ENCODE assay signal across 1 cellular context in the genomic region with DNA sequence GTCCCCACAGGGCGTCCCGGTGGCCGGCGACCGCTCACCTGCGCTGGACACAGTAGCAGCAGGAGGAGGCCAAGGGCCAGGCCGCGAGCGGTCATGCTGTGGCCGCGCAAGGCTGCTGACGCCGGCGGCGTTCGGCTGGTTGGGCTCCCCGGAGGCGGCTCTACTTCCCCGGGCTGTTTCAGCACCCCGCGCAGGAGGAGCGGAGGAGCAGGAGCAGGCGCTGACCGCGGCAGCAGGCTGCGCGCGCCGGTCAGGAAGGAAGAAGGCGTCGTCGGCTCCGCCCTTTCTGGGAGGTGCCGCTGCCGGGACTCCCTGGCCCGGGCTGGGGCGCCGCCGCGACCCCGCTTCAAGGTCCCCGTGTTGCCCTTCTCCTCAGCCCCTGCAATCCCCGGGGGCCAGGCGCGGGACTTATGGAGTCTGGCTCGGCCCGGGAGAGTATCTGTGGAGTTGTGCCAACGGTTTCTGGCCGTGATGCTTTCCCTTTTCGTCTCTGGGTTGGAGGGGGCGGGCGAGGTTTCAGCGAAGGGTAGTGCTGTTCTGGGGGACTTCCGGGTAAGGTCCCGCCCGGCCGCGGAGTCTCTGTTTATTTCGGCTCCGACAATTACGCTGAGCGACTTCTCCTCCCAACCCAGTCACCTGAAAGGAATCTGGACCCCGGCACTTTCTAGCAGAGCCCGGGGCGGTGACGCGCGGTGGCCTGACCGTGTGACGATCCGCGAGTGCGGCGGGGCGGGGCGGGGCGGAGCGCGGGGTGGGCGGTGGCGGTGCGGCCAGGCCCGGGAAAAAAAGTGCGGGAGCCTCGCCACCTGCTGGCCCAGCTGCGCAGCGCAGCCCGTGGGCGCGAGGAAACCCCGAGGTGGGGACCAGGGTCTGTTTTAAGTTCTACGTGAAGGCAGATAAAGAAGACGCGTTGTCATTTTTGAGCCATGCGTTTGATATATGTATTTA.
TF ChIP-seq lines count a peak whose summit lies in the region.

A gene (minus strand): TSS at position 258 of the 948 bp plus-strand sequence. CDS start 163 bp downstream, at position 95.

TF ChIP-seq in K562, 482 proteins besides CTCF, POLR2A, EP300 and RAD21 (continued from another document and continues in another):
- TF ChIP-seq, protein P1, sequence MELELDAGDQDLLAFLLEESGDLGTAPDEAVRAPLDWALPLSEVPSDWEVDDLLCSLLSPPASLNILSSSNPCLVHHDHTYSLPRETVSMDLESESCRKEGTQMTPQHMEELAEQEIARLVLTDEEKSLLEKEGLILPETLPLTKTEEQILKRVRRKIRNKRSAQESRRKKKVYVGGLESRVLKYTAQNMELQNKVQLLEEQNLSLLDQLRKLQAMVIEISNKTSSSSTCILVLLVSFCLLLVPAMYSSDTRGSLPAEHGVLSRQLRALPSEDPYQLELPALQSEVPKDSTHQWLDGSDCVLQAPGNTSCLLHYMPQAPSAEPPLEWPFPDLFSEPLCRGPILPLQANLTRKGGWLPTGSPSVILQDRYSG (tag; conservative IDR thresholded peaks at IDR 0.05; ENCODE audit: low read depth), result no peak
- TF ChIP-seq ZNF75A (CRISPR knock-in tag; IDR thresholded peaks at IDR 0.05) (0 out of 2 replicates have a peak, but pooled peaks have one; percentile 37), ARID1B (IDR thresholded peaks at IDR 0.05) (no peak), CXXC5 (CRISPR knock-in tag; IDR thresholded peaks at IDR 0.05) (peak; percentile 62), HSF4 (CRISPR knock-in tag; IDR thresholded peaks at IDR 0.05; ENCODE audit: borderline replicate concordance) (no peak), NONO (IDR thresholded peaks at IDR 0.05; ENCODE audit: low read depth in 2 of 2, low read length in 1 of 2) (0 out of 4 replicates have a peak, but pooled peaks of 1 of the 2 experiments have one; percentile 34), RBM25 (IDR thresholded peaks at IDR 0.05; ENCODE audit: low read depth, low read length, severe bottlenecking) (no peak), ZNF79 (CRISPR knock-in tag; IDR thresholded peaks at IDR 0.05; ENCODE audit: low read depth) (no peak), ESRRB (CRISPR knock-in tag; IDR thresholded peaks at IDR 0.05; ENCODE audit: borderline replicate concordance) (no peak), RBBP5 (IDR thresholded peaks at IDR 0.05; ENCODE audit: borderline replicate concordance, insufficient read depth, low read length, poor library complexity, severe bottlenecking) (peak; percentile 92), GABPB2 (CRISPR knock-in tag; conservative IDR thresholded peaks at IDR 0.05) (no peak), NR2C2 (CRISPR knock-in tag; IDR thresholded peaks at IDR 0.05) (no peak), NR2C2 (tag; IDR thresholded peaks at IDR 0.05) (peak; percentile 60; the same call in 1 of the 2 replicates), XRCC4 (IDR thresholded peaks at IDR 0.05; ENCODE audit: extremely low read depth, insufficient read depth, insufficient read length) (no peak), MAFF (IDR thresholded peaks at IDR 0.05; ENCODE audit: low read length) (no peak), TOE1 (IDR thresholded peaks at IDR 0.05; ENCODE audit: borderline replicate concordance) (peak; percentile 54; the same call in 1 of the 2 replicates), TOE1 (CRISPR knock-in tag; IDR thresholded peaks at IDR 0.05; ENCODE audit: borderline replicate concordance, low read depth) (0 out of 2 replicates have a peak, but pooled peaks have one; percentile 47), ASH1L (IDR thresholded peaks at IDR 0.05; ENCODE audit: borderline replicate concordance, low read depth, partially characterized antibody) (peak; percentile 11), ZNF124 (CRISPR knock-in tag; IDR thresholded peaks at IDR 0.05) (no peak), ZFPM2 (CRISPR knock-in tag; IDR thresholded peaks at IDR 0.05) (peak; percentile 25; the same call in 1 of the 2 replicates), GABPB1 (CRISPR knock-in tag; IDR thresholded peaks at IDR 0.05) (peak; percentile 57; the same call in 1 of the 2 replicates), BRD9 (IDR thresholded peaks at IDR 0.05; ENCODE audit: low read depth, partially characterized antibody) (peak; percentile 44), ELF2 (CRISPR knock-in tag; IDR thresholded peaks at IDR 0.05) (peak; percentile 77), ZNF384 (IDR thresholded peaks at IDR 0.05; ENCODE audit: low read depth, low read length) (peak; percentile 69), SRSF1 (IDR thresholded peaks at IDR 0.05; ENCODE audit: low read depth, low read length) (0 out of 2 replicates have a peak, but pooled peaks have one; percentile 68), TBL1XR1 (IDR thresholded peaks at IDR 0.05; ENCODE audit: low read length in 2 of 2) (0 out of 4 replicates have a peak, but pooled peaks of 1 of the 2 experiments have one; percentile 20), NCOA6 (IDR thresholded peaks at IDR 0.05) (0 out of 2 replicates have a peak, but pooled peaks have one; percentile 10), FOSL1 (tag; conservative IDR thresholded peaks at IDR 0.05) (no peak; the same call in 1 of the 2 replicates), BHLHE40 (IDR thresholded peaks at IDR 0.05; ENCODE audit: low read length) (peak; percentile 56; the same call in 1 of the 2 replicates), ZC3H11A (IDR thresholded peaks at IDR 0.05; ENCODE audit: low read depth, low read length) (0 out of 2 replicates have a peak, but pooled peaks have one; percentile 23), TEAD4 (IDR thresholded peaks at IDR 0.05; ENCODE audit: low read length) (0 out of 2 replicates have a peak, but pooled peaks have one; percentile 19), TEAD4 (CRISPR knock-in tag; IDR thresholded peaks at IDR 0.05; ENCODE audit: borderline replicate concordance) (no peak; the same call in 1 of the 2 replicates), POLR2B (IDR thresholded peaks at IDR 0.05; ENCODE audit: low read depth, partially characterized antibody) (peak; percentile 90), PML (IDR thresholded peaks at IDR 0.05; ENCODE audit: low read length) (peak; percentile 44; the same call in 1 of the 2 replicates), ZNF780A (CRISPR knock-in tag; IDR thresholded peaks at IDR 0.05) (no peak), ZKSCAN1 (IDR thresholded peaks at IDR 0.05; ENCODE audit: low read depth, low read length) (0 out of 2 replicates have a peak, but pooled peaks have one; percentile 13), ELF1 (tag; IDR thresholded peaks at IDR 0.05) (peak; percentile 96), POLR2H (tag; IDR thresholded peaks at IDR 0.05; ENCODE audit: low read depth) (peak; percentile 78), CHD1 (IDR thresholded peaks at IDR 0.05; ENCODE audit: low read length) (peak; percentile 77), SRF (CRISPR knock-in tag; IDR thresholded peaks at IDR 0.05) (peak in 1 of 2 experiments; percentile 54; a peak in 1 of 4 replicates)
- TF ChIP-seq, protein P2, sequence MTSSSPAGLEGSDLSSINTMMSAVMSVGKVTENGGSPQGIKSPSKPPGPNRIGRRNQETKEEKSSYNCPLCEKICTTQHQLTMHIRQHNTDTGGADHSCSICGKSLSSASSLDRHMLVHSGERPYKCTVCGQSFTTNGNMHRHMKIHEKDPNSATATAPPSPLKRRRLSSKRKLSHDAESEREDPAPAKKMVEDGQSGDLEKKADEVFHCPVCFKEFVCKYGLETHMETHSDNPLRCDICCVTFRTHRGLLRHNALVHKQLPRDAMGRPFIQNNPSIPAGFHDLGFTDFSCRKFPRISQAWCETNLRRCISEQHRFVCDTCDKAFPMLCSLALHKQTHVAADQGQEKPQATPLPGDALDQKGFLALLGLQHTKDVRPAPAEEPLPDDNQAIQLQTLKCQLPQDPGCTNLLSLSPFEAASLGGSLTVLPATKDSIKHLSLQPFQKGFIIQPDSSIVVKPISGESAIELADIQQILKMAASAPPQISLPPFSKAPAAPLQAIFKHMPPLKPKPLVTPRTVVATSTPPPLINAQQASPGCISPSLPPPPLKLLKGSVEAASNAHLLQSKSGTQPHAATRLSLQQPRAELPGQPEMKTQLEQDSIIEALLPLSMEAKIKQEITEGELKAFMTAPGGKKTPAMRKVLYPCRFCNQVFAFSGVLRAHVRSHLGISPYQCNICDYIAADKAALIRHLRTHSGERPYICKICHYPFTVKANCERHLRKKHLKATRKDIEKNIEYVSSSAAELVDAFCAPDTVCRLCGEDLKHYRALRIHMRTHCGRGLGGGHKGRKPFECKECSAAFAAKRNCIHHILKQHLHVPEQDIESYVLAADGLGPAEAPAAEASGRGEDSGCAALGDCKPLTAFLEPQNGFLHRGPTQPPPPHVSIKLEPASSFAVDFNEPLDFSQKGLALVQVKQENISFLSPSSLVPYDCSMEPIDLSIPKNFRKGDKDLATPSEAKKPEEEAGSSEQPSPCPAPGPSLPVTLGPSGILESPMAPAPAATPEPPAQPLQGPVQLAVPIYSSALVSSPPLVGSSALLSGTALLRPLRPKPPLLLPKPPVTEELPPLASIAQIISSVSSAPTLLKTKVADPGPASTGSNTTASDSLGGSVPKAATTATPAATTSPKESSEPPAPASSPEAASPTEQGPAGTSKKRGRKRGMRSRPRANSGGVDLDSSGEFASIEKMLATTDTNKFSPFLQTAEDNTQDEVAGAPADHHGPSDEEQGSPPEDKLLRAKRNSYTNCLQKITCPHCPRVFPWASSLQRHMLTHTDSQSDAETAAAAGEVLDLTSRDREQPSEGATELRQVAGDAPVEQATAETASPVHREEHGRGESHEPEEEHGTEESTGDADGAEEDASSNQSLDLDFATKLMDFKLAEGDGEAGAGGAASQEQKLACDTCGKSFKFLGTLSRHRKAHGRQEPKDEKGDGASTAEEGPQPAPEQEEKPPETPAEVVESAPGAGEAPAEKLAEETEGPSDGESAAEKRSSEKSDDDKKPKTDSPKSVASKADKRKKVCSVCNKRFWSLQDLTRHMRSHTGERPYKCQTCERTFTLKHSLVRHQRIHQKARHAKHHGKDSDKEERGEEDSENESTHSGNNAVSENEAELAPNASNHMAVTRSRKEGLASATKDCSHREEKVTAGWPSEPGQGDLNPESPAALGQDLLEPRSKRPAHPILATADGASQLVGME (CRISPR knock-in tag; IDR thresholded peaks at IDR 0.05), result no peak
- TF ChIP-seq, protein P3, sequence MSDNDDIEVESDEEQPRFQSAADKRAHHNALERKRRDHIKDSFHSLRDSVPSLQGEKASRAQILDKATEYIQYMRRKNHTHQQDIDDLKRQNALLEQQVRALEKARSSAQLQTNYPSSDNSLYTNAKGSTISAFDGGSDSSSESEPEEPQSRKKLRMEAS (CRISPR knock-in tag; IDR thresholded peaks at IDR 0.05), result peak; percentile 0; the same call in 1 of the 2 replicates
- TF ChIP-seq, protein P4, sequence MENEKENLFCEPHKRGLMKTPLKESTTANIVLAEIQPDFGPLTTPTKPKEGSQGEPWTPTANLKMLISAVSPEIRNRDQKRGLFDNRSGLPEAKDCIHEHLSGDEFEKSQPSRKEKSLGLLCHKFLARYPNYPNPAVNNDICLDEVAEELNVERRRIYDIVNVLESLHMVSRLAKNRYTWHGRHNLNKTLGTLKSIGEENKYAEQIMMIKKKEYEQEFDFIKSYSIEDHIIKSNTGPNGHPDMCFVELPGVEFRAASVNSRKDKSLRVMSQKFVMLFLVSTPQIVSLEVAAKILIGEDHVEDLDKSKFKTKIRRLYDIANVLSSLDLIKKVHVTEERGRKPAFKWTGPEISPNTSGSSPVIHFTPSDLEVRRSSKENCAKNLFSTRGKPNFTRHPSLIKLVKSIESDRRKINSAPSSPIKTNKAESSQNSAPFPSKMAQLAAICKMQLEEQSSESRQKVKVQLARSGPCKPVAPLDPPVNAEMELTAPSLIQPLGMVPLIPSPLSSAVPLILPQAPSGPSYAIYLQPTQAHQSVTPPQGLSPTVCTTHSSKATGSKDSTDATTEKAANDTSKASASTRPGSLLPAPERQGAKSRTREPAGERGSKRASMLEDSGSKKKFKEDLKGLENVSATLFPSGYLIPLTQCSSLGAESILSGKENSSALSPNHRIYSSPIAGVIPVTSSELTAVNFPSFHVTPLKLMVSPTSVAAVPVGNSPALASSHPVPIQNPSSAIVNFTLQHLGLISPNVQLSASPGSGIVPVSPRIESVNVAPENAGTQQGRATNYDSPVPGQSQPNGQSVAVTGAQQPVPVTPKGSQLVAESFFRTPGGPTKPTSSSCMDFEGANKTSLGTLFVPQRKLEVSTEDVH (IDR thresholded peaks at IDR 0.05; ENCODE audit: low read depth, partially characterized antibody), result peak; percentile 18
- TF ChIP-seq, protein P5, sequence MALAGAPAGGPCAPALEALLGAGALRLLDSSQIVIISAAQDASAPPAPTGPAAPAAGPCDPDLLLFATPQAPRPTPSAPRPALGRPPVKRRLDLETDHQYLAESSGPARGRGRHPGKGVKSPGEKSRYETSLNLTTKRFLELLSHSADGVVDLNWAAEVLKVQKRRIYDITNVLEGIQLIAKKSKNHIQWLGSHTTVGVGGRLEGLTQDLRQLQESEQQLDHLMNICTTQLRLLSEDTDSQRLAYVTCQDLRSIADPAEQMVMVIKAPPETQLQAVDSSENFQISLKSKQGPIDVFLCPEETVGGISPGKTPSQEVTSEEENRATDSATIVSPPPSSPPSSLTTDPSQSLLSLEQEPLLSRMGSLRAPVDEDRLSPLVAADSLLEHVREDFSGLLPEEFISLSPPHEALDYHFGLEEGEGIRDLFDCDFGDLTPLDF (CRISPR knock-in tag; IDR thresholded peaks at IDR 0.05), result peak; percentile 86; the same call in 1 of the 2 replicates
